Comparison of ENCODE assay signal across 24 cellular contexts in genomic region chr16:75023019-75023418, GRCh38. TPM values are rescaled to one million over a fixed set of nuclear protein-coding genes. Genes with fewer than 3 reads are reported as not detected.
A peak's percentile ranks its signal among the peaks of the same experiment; 100 is the strongest.
DNase-seq lines count a peak whose midpoint lies in the region; ATAC-seq and TF ChIP-seq lines count a peak whose summit lies in the region.
"Had no signal": no experiment of that assay in that cellular context is flagged by ENCODE, and none has a peak within 500 bp of the region (broad histone marks: within the 10 kb centered on the region; RNA-seq: fewer than 3 reads in every experiment).

No MANE protein-coding gene starts in this region.

- H3K27me3 ChIP-seq in brain microvascular endothelial cell (replicated peaks) (no peaks in the 10 kb centered on the region), tibial nerve (no peaks in the 10 kb centered on the region)
- H3K27me3 ChIP-seq: gastrocnemius medialis, ovary, right lobe of liver had no signal

- CTCF ChIA-PET in activated naive CD4-positive, alpha-beta T cell treated with anti-CD3 and anti-CD28 coated beads for 36 hours (lab: Charles Lee): interaction anchor here (1.3 kb wide), 1 partner anchor 11 kb away, joined by 3 read pairs; no protein-coding TSS in a partner anchor

- H3K27me3 Mint-ChIP-seq in activated naive CD4-positive, alpha-beta T cell treated with anti-CD3 and anti-CD28 coated beads for 36 hours (ENCODE audit: low read depth): no peaks in the 10 kb centered on the region
- no peaks in the 10 kb centered on the region for H3K27me3 Mint-ChIP-seq in HFFc6 (ENCODE audit: insufficient read depth)
- H3K27me3 Mint-ChIP-seq: T-cell had no signal

- no peak for TF ChIP-seq EP300 in tibial nerve (IDR thresholded peaks at IDR 0.05)

- H3K4me3 Mint-ChIP-seq in activated naive CD4-positive, alpha-beta T cell treated with anti-CD3 and anti-CD28 coated beads for 36 hours: no peak overlapping the region
- peak overlapping the region; percentile 18; the same call in 1 of the 2 replicates for H3K4me3 Mint-ChIP-seq in HFFc6
- H3K4me3 Mint-ChIP-seq in stimulated activated effector memory CD8-positive, alpha-beta T cell treated with anti-CD3 and anti-CD28 coated beads, Interleukin-12 subunit alpha, Interleukin-12 subunit beta, amount 100 ng/mL, for 72 hours: no peak overlapping the region
- H3K4me3 Mint-ChIP-seq: CD8-positive, alpha-beta T cell; memory B cell; naive B cell; T-cell had no signal

- peaks cover 14% of the 10 kb centered on the region for H3K9me3 Mint-ChIP-seq in activated naive CD4-positive, alpha-beta T cell treated with anti-CD3 and anti-CD28 coated beads for 36 hours
- H3K9me3 Mint-ChIP-seq in HFFc6: peaks cover 20% of the 10 kb centered on the region
- peaks cover 9% of the 10 kb centered on the region for H3K9me3 Mint-ChIP-seq in stimulated activated effector memory CD8-positive, alpha-beta T cell treated with anti-CD3 and anti-CD28 coated beads, Interleukin-12 subunit alpha, Interleukin-12 subunit beta, amount 100 ng/mL, for 72 hours

- peaks cover 0 to 36% (median 14%) of the 10 kb centered on the region in 4 donors for H3K4me1 ChIP-seq in tibial nerve

- peak overlapping the region; percentile 62 for H3K27ac ChIP-seq in brain microvascular endothelial cell
- H3K27ac ChIP-seq in tibial nerve: no peak overlapping the region
- H3K27ac ChIP-seq: ovary, PC-9, right lobe of liver had no signal

- WGBS in tibial nerve, 2 donors: 95 to 97% methylated on average over 3 of the region's 3 CpGs

- intact Hi-C loops in activated naive CD4-positive, alpha-beta T cell treated with anti-CD3 and anti-CD28 coated beads for 36 hours (cut with micrococcal nuclease): loop anchor here (1.0 kb wide), 1 partner anchor 11 kb away; no protein-coding TSS in a partner anchor

- peak; percentile 11 for ATAC-seq in stimulated activated effector memory CD8-positive, alpha-beta T cell treated with anti-CD3 and anti-CD28 coated beads, Interleukin-12 subunit alpha, Interleukin-12 subunit beta, amount 100 ng/mL, for 72 hours
- no peak for ATAC-seq in HG03196 (IDR thresholded peaks at IDR 0.05; ENCODE audit: unreplicated experiment)
- ATAC-seq: CD8-positive, alpha-beta T cell; gastrocnemius medialis; K562; right lobe of liver; T-cell had no signal

- H3K9me3 ChIP-seq in tibial nerve: peaks cover 0 to 8% (median 0%) of the 10 kb centered on the region in 4 donors
- H3K9me3 ChIP-seq: gastrocnemius medialis, ovary had no signal

- in situ Hi-C loops in brain microvascular endothelial cell (cut with HindIII; ENCODE audit: low pct_ligation_motif_present, low sequenced_read_pairs): no loop called here

- TF ChIP-seq CTCF in HFFc6 (IDR thresholded peaks at IDR 0.05) (no peak), brain microvascular endothelial cell (IDR thresholded peaks at IDR 0.05; ENCODE audit: low read depth, low read length, missing control alignments) (no peak), tibial nerve (IDR thresholded peaks at IDR 0.05) (no peak)

- H3K36me3 Mint-ChIP-seq in activated naive CD4-positive, alpha-beta T cell treated with anti-CD3 and anti-CD28 coated beads for 36 hours (ENCODE audit: low read depth): peaks cover 14% of the 10 kb centered on the region
- H3K36me3 Mint-ChIP-seq in HFFc6 (ENCODE audit: low read depth): peaks cover 33% of the 10 kb centered on the region
- peaks cover 8% of the 10 kb centered on the region for H3K36me3 Mint-ChIP-seq in stimulated activated effector memory CD8-positive, alpha-beta T cell treated with anti-CD3 and anti-CD28 coated beads, Interleukin-12 subunit alpha, Interleukin-12 subunit beta, amount 100 ng/mL, for 72 hours

- no peak overlapping the region for H3K4me3 ChIP-seq in brain microvascular endothelial cell (ENCODE audit: low read depth, low read length)
- no peak overlapping the region for H3K4me3 ChIP-seq in tibial nerve
- H3K4me3 ChIP-seq: gastrocnemius medialis, K562, ovary, PC-9, right lobe of liver had no signal

- peaks cover 28% of the 10 kb centered on the region for H3K4me1 Mint-ChIP-seq in activated naive CD4-positive, alpha-beta T cell treated with anti-CD3 and anti-CD28 coated beads for 36 hours (ENCODE audit: low read depth)
- H3K4me1 Mint-ChIP-seq in HFFc6 (ENCODE audit: low read depth): peaks cover 35% of the 10 kb centered on the region
- peaks cover 37% of the 10 kb centered on the region for H3K4me1 Mint-ChIP-seq in stimulated activated effector memory CD8-positive, alpha-beta T cell treated with anti-CD3 and anti-CD28 coated beads, Interleukin-12 subunit alpha, Interleukin-12 subunit beta, amount 100 ng/mL, for 72 hours
- H3K4me1 Mint-ChIP-seq: memory B cell had no signal

- H3K27ac Mint-ChIP-seq in activated naive CD4-positive, alpha-beta T cell treated with anti-CD3 and anti-CD28 coated beads for 36 hours: peak overlapping the region; percentile 67
- peak overlapping the region; percentile 66 for H3K27ac Mint-ChIP-seq in HFFc6
- no peak overlapping the region for H3K27ac Mint-ChIP-seq in stimulated activated effector memory CD8-positive, alpha-beta T cell treated with anti-CD3 and anti-CD28 coated beads, Interleukin-12 subunit alpha, Interleukin-12 subunit beta, amount 100 ng/mL, for 72 hours
- H3K27ac Mint-ChIP-seq: CD8-positive, alpha-beta T cell; memory B cell; T-cell had no signal

- DNase-seq in activated naive CD4-positive, alpha-beta T cell treated with anti-CD3 and anti-CD28 coated beads for 36 hours: no peak
- no peak for DNase-seq in activated naive CD4-positive, alpha-beta T cell treated with Interleukin-2 at 50 U/mL for 16 hours
- DNase-seq in HFFc6 (peak; percentile 9), brain microvascular endothelial cell (no peak), tibial nerve (ENCODE audit: low spot score in 2 of 2) (no peak), iPS-NIHi11 (ENCODE audit: low spot score) (no peak)
- DNase-seq in stimulated activated effector memory CD8-positive, alpha-beta T cell treated with anti-CD3 and anti-CD28 coated beads, Interleukin-12 subunit alpha, Interleukin-12 subunit beta, amount 100 ng/mL, for 72 hours (ENCODE audit: low spot score in 2 of 2): no peak
- DNase-seq: activated CD4-positive, alpha-beta T cell treated with anti-CD3 and anti-CD28 coated beads, Interleukin-2, amount 50 U/mL, for 48 hours; amygdala; caudate nucleus; CD8-positive, alpha-beta T cell; DMS153; gastrocnemius medialis; kidney glomerular epithelial cell; naive B cell; NCI-H187; ovary; PC-9; right lobe of liver; SIG-M5; T-cell had no signal

- no peak for TF ChIP-seq POLR2A in tibial nerve (IDR thresholded peaks at IDR 0.05)

- H3K36me3 ChIP-seq in brain microvascular endothelial cell (replicated peaks): no peaks in the 10 kb centered on the region
- H3K36me3 ChIP-seq in tibial nerve: no peaks in the 10 kb centered on the region
- H3K36me3 ChIP-seq: gastrocnemius medialis, ovary, right lobe of liver had no signal

RNA-seq across cellular contexts. Expression of gene ZNRF1, which starts 24.2 kb away (rescaled TPM):
- 10 to 100 TPM; 35.3 to 35.7 TPM for total RNA-seq in activated naive CD4-positive, alpha-beta T cell treated with anti-CD3 and anti-CD28 coated beads for 36 hours
- 10 to 100 TPM; 21.7 to 31.3 (median 28.0) TPM for total RNA-seq in HFFc6 (2021; fragmentation: NEBNext Ultra II Directional; extraction: Animal tissue kit (Norgen Biotek cat#: 25700))
- total RNA-seq in tibial nerve: 10 to 100 TPM; 10.3 to 31.4 (median 14.7) TPM

RNA-seq across cellular contexts. Expression of gene WDR59, which starts 38.1 kb away (rescaled TPM):
- 10 to 100 TPM; 47.8 to 55.6 TPM for total RNA-seq in activated naive CD4-positive, alpha-beta T cell treated with anti-CD3 and anti-CD28 coated beads for 36 hours
- total RNA-seq in HFFc6 (2021; fragmentation: NEBNext Ultra II Directional; extraction: Animal tissue kit (Norgen Biotek cat#: 25700)): 10 to 100 TPM; 32.1 to 39.8 (median 37.3) TPM
- 10 to 100 TPM; 29.2 to 61.4 (median 45.6) TPM for total RNA-seq in tibial nerve
